22 cellular contexts compared by ENCODE assay signal in genomic region chr22:38523479-38523878, GRCh38.
"Had no signal": no experiment of that assay in that cellular context is flagged by ENCODE, and none has a peak within 500 bp of the region (broad histone marks: within the 10 kb centered on the region; RNA-seq: fewer than 3 reads in every experiment).

No MANE protein-coding gene starts in this region.

- H3K27ac ChIP-seq: colonic mucosa, coronary artery, dorsolateral prefrontal cortex, epithelial cell of prostate, esophagus muscularis mucosa, esophagus squamous epithelium, foreskin keratinocyte, gastrocnemius medialis, gastroesophageal sphincter, heart left ventricle, heart right ventricle had no signal

- H3K27me3 ChIP-seq: colonic mucosa, dorsolateral prefrontal cortex, esophagus squamous epithelium, gastrocnemius medialis had no signal

- H3K36me3 ChIP-seq: colonic mucosa, esophagus muscularis mucosa, esophagus squamous epithelium, gastrocnemius medialis, gastroesophageal sphincter, heart left ventricle, heart right ventricle had no signal

- H3K4me1 ChIP-seq: colonic mucosa, esophagus muscularis mucosa, esophagus squamous epithelium, foreskin keratinocyte, gastrocnemius medialis, gastroesophageal sphincter, heart left ventricle, heart right ventricle had no signal

- H3K9me3 ChIP-seq: colonic mucosa, esophagus muscularis mucosa, esophagus squamous epithelium, gastrocnemius medialis, gastroesophageal sphincter, heart left ventricle, heart right ventricle had no signal

- H3K4me3 ChIP-seq: colonic mucosa, coronary artery, dorsolateral prefrontal cortex, esophagus muscularis mucosa, esophagus squamous epithelium, gastrocnemius medialis, gastroesophageal sphincter, heart left ventricle, heart right ventricle had no signal

- DNase-seq: colonic mucosa; cortex of kidney; dermis blood vessel endothelial cell; dorsolateral prefrontal cortex; effector CD4-positive, alpha-beta T cell; effector CD8-positive, alpha-beta T cell; effector memory CD4-positive, alpha-beta T cell; effector memory CD8-positive, alpha-beta T cell; endodermal cell; erythroblast; esophagus squamous epithelium; foreskin fibroblast; foreskin keratinocyte; foreskin melanocyte; gastrocnemius medialis; glutamatergic neuron; heart left ventricle; heart right ventricle had no signal
